In the genomic region with DNA sequence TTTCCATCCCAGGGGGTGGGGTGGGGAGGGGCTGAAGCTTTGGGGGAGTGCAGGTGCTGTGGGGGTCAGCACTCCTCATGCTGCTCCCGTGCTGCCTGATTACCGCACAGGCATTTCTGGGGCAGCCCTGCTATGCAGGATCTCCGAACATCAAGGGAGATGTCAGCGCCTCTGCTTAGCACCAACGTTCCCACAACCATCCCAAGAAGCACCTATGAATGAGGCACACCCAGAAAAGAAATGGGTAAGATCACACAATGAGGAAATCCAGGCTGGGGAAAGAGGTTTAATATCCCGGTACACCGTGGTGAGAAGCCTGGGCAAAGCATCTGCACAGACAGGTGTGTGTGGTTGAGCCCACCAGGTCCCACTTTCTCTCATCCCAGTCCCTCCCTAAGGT, we compare ENCODE assay signal across 28 cellular contexts.
"Had no signal": no experiment of that assay in that cellular context is flagged by ENCODE, and none has a peak within 500 bp of the region (broad histone marks: within the 10 kb centered on the region; RNA-seq: fewer than 3 reads in every experiment).

No MANE protein-coding gene starts in this region.

- H3K9me3 ChIP-seq: body of pancreas, breast epithelium had no signal

- H3K27ac ChIP-seq: body of pancreas, breast epithelium had no signal

- H3K4me3 Mint-ChIP-seq: activated CD4-positive, alpha-beta T cell treated with anti-CD3 and anti-CD28 coated beads, Interleukin-2, amount 10 ng/mL, durations not matched to agents 7 days and 5 days; activated CD8-positive, alpha-beta T cell treated with anti-CD3 and anti-CD28 coated beads, Interleukin-2, amount 10 ng/mL, durations not matched to agents 7 days and 5 days; activated naive CD4-positive, alpha-beta T cell treated with anti-CD3 and anti-CD28 coated beads, Interleukin-2, amount 50 U/mL, for 24 hours; activated naive CD8-positive, alpha-beta T cell treated with anti-CD3 and anti-CD28 coated beads, Interleukin-2, amount 10 ng/mL, durations not matched to agents 7 days and 5 days; T-helper 1 cell treated with Interleukin-12 subunit alpha and Interleukin-12 subunit beta and Interleukin-4 antibody, amounts not matched to agents 30 μg/mL and 1 μg/mL, for 36 hours; T-helper 2 cell treated with Interferon-gamma antibody and Interleukin-4, amounts not matched to agents 5 μg/mL and 100 μg/mL, for 36 hours had no signal

- H3K27me3 ChIP-seq: body of pancreas, breast epithelium had no signal

- H3K4me3 ChIP-seq: body of pancreas, breast epithelium had no signal

- H3K9me3 Mint-ChIP-seq: activated CD4-positive, alpha-beta T cell treated with anti-CD3 and anti-CD28 coated beads, Interleukin-2, amount 10 ng/mL, durations not matched to agents 7 days and 5 days; activated naive CD4-positive, alpha-beta T cell treated with anti-CD3 and anti-CD28 coated beads, Interleukin-2, amount 50 U/mL, for 24 hours; activated naive CD8-positive, alpha-beta T cell treated with anti-CD3 and anti-CD28 coated beads, Interleukin-2, amount 10 ng/mL, durations not matched to agents 7 days and 5 days; T-helper 1 cell treated with Interleukin-12 subunit alpha and Interleukin-12 subunit beta and Interleukin-4 antibody, amounts not matched to agents 30 μg/mL and 1 μg/mL, for 36 hours; T-helper 2 cell treated with Interferon-gamma antibody and Interleukin-4, amounts not matched to agents 5 μg/mL and 100 μg/mL, for 36 hours had no signal

- H3K4me1 ChIP-seq: breast epithelium had no signal

- H3K27ac Mint-ChIP-seq: activated CD4-positive, alpha-beta T cell treated with anti-CD3 and anti-CD28 coated beads, Interleukin-2, amount 10 ng/mL, durations not matched to agents 7 days and 5 days; activated naive CD4-positive, alpha-beta T cell treated with anti-CD3 and anti-CD28 coated beads, Interleukin-2, amount 50 U/mL, for 24 hours; activated naive CD8-positive, alpha-beta T cell treated with anti-CD3 and anti-CD28 coated beads, Interleukin-2, amount 10 ng/mL, durations not matched to agents 7 days and 5 days; T-helper 1 cell treated with Interleukin-12 subunit alpha and Interleukin-12 subunit beta and Interleukin-4 antibody, amounts not matched to agents 30 μg/mL and 1 μg/mL, for 36 hours; T-helper 2 cell treated with Interferon-gamma antibody and Interleukin-4, amounts not matched to agents 5 μg/mL and 100 μg/mL, for 36 hours had no signal

- H3K36me3 ChIP-seq: breast epithelium had no signal

- H3K27me3 Mint-ChIP-seq: activated naive CD4-positive, alpha-beta T cell treated with anti-CD3 and anti-CD28 coated beads, Interleukin-2, amount 50 U/mL, for 24 hours; activated naive CD8-positive, alpha-beta T cell treated with anti-CD3 and anti-CD28 coated beads, Interleukin-2, amount 10 ng/mL, durations not matched to agents 7 days and 5 days had no signal

- FAIRE-seq: astrocyte, RCC 7860, TTC549 had no signal

- DNase-seq: activated CD4-positive, alpha-beta T cell treated with anti-CD3 and anti-CD28 coated beads, Interleukin-2, amount 10 ng/mL, durations not matched to agents 7 days and 5 days; activated CD4-positive, alpha-beta T cell treated with anti-CD3 and anti-CD28 coated beads, Interleukin-2, amount 50 U/mL, for 48 hours; activated CD8-positive, alpha-beta T cell treated with anti-CD3 and anti-CD28 coated beads, Interleukin-2, amount 10 ng/mL, durations not matched to agents 7 days and 5 days; activated effector memory CD4-positive, alpha-beta T cell treated with Interleukin-2 at 50 U/mL for 16 hours; activated naive CD8-positive, alpha-beta T cell treated with anti-CD3 and anti-CD28 coated beads, Interleukin-2, amount 10 ng/mL, durations not matched to agents 7 days and 5 days; activated T-cell treated with anti-CD3 and anti-CD28 coated beads, Interleukin-2, amount 50 U/mL, for 48 hours; body of pancreas; cerebellar nuclear complex; NCI-H1092 treated with DMSO at 0.1 percent for 48 hours; NCI-H1417; NCI-H146; NCI-H187; NCI-H2029 treated with DMSO at 0.1 percent for 48 hours; NCI-H2107; NCI-H2171; NCI-H510A; NCI-H526; NCI-H748 treated with DMSO at 0.1 percent for 48 hours; NK-92 treated with Interleukin-12 subunit alpha and Interleukin-12 subunit beta, amount 100 ng/mL, for 24 hours; PC-3; Right ventricle myocardium superior had no signal
